ENCODE assay signal across 8 cellular contexts in the genomic region with DNA sequence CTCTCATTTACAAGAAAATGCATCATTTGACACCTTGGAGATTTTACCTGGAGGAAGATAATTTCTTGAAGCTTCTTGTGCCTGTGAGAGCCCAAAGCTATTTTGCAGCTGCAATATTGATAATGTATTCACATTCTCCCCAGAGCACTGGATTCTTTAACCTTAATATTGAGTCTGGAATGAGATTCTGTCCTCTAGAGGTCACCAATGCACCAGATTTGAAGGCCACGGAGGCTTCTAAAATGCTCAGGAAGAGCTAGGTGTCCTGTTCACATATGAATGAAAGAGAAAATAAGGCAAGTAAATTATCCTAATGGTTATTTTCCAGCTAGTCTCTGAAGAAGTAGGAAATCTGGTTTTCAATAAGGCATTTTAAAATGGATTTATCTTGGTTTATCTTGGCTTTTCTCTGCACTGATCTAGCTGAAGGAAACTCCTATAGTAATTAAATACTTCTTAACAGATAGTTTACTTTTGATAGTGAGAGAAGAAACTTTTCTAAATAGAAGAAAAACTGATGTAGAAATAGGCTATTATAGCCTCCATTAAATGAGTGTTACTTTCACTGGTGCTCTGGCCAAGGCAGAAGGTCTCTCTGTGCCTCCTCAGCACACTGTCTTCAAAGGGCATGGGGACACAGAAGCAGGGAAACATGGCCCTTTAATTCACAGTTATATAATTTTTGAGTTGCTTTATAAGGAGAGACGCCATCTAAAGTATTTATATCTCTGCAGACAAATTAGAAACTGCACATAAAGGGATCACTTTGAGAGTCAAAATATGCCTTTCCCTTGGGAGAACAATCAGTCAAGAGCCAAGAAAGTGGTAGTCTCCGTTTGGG.
DNase-seq lines count a peak whose midpoint lies in the region; ATAC-seq and TF ChIP-seq lines count a peak whose summit lies in the region.

No MANE protein-coding gene starts in this region.

- H3K27ac Mint-ChIP-seq in brain = peak overlapping the region in 3 of 5 experiments; percentile 61 to 72 (median 69)
- no peak overlapping the region for H3K27ac Mint-ChIP-seq in stimulated activated naive B cell treated with anti-CD40 and anti-IgM and Interleukin-4, amounts not matched to agents 10 μg/mL and 1 μg/mL and 100 μg/mL, for 72 hours

- H3K9me3 Mint-ChIP-seq in brain = no peaks in the 10 kb centered on the region
- H3K9me3 Mint-ChIP-seq in stimulated activated naive B cell treated with anti-CD40 and anti-IgM and Interleukin-4, amounts not matched to agents 10 μg/mL and 1 μg/mL and 100 μg/mL, for 72 hours = no peaks in the 10 kb centered on the region

- no peaks in the 10 kb centered on the region for H3K27me3 Mint-ChIP-seq in brain
- peaks cover 4 to 5% of the 10 kb centered on the region in 2 donors for H3K27me3 Mint-ChIP-seq in stimulated activated naive B cell treated with anti-CD40 and anti-IgM and Interleukin-4, amounts not matched to agents 10 μg/mL and 1 μg/mL and 100 μg/mL, for 72 hours

- no peak overlapping the region for H3K4me3 Mint-ChIP-seq in brain
- no peak overlapping the region for H3K4me3 Mint-ChIP-seq in stimulated activated naive B cell treated with anti-CD40 and anti-IgM and Interleukin-4, amounts not matched to agents 10 μg/mL and 1 μg/mL and 100 μg/mL, for 72 hours

- peak; percentile 77 to 81 for TF ChIP-seq CTCF in brain (conservative IDR thresholded peaks at IDR 0.05)

- H3K36me3 Mint-ChIP-seq in brain = no peaks in the 10 kb centered on the region
- H3K36me3 Mint-ChIP-seq in stimulated activated naive B cell treated with anti-CD40 and anti-IgM and Interleukin-4, amounts not matched to agents 10 μg/mL and 1 μg/mL and 100 μg/mL, for 72 hours = no peaks in the 10 kb centered on the region

- ATAC-seq in HG02943 (IDR thresholded peaks at IDR 0.05; ENCODE audit: low read depth, unreplicated experiment) = peak; percentile 73
- peak; percentile 76 to 82 for ATAC-seq in stimulated activated naive B cell treated with anti-CD40 and anti-IgM and Interleukin-4, amounts not matched to agents 10 μg/mL and 1 μg/mL and 100 μg/mL, for 72 hours (replicated peaks)

- DNase-seq in stimulated activated CD4-positive, alpha-beta T cell treated with anti-CD3 and anti-CD28 coated beads, Interleukin-4, amount 100 ng/mL, for 24 hours = peak; percentile 9
- DNase-seq in stimulated activated CD4-positive, alpha-beta T cell treated with anti-CD3 and anti-CD28 coated beads, Interleukin-12 subunit alpha, Interleukin-12 subunit beta, amount 100 ng/mL, for 4 hours = no peak
- peak; percentile 51 for DNase-seq in NCI-H82 treated with DMSO at 0.1 percent for 48 hours (lab: John Stamatoyannopoulos, UW; ENCODE audit: unreplicated experiment)
- peak; percentile 93 for DNase-seq in inferior parietal cortex (ENCODE audit: extremely low spot score)
- DNase-seq in stimulated activated naive B cell treated with anti-CD40 and anti-IgM and Interleukin-4, amounts not matched to agents 10 μg/mL and 1 μg/mL and 100 μg/mL, for 72 hours = no peak
- DNase-seq in 8988T = no peak

- peaks cover 60% of the 10 kb centered on the region for H3K4me1 Mint-ChIP-seq in brain
- no peaks in the 10 kb centered on the region for H3K4me1 Mint-ChIP-seq in stimulated activated naive B cell treated with anti-CD40 and anti-IgM and Interleukin-4, amounts not matched to agents 10 μg/mL and 1 μg/mL and 100 μg/mL, for 72 hours

Comparison
In these comparisons a context has a peak if more than half of its experiments do, and no peak if none do; other contexts are left out.
1. DNase-seq: peak in stimulated activated CD4-positive, alpha-beta T cell treated with anti-CD3 and anti-CD28 coated beads, Interleukin-4, amount 100 ng/mL, for 24 hours (single experiment), NCI-H82 treated with DMSO at 0.1 percent for 48 hours (single experiment) and inferior parietal cortex (single experiment); none in stimulated activated CD4-positive, alpha-beta T cell treated with anti-CD3 and anti-CD28 coated beads, Interleukin-12 subunit alpha, Interleukin-12 subunit beta, amount 100 ng/mL, for 4 hours (single experiment), stimulated activated naive B cell treated with anti-CD40 and anti-IgM and Interleukin-4, amounts not matched to agents 10 μg/mL and 1 μg/mL and 100 μg/mL, for 72 hours (single experiment) and 8988T (single experiment).